19 cellular contexts compared by ENCODE assay signal in genomic region chr9:118606669-118607068, GRCh38.
DNase-seq lines count a peak whose midpoint lies in the region; ATAC-seq, FAIRE-seq and TF ChIP-seq lines count a peak whose summit lies in the region.
"Had no signal": no experiment of that assay in that cellular context is flagged by ENCODE, and none has a peak within 500 bp of the region (broad histone marks: within the 10 kb centered on the region; RNA-seq: fewer than 3 reads in every experiment).

No MANE protein-coding gene starts in this region.

- H4K8ac ChIP-seq in IMR-90 (ENCODE audit: low read depth in 2 of 2, low read length in 2 of 2), result no peak overlapping the region

- no peak overlapping the region for H3K14ac ChIP-seq in IMR-90 (replicated peaks; ENCODE audit: low read depth, low read length)

- H3K56ac ChIP-seq in IMR-90 (ENCODE audit: extremely low read depth, insufficient read depth, low read length), result no peak overlapping the region

- no peak overlapping the region for H3K4me3 Mint-ChIP-seq in CD8-positive, alpha-beta T cell
- H3K4me3 Mint-ChIP-seq: CD4-positive, CD25-positive, alpha-beta regulatory T cell; H9 had no signal

- H3K27me3 Mint-ChIP-seq in CD8-positive, alpha-beta T cell (ENCODE audit: low read depth), result no peaks in the 10 kb centered on the region
- H3K27me3 Mint-ChIP-seq: CD4-positive, CD25-positive, alpha-beta regulatory T cell had no signal

- H2BK120ac ChIP-seq in IMR-90 (ENCODE audit: low read depth, low read length), result no peak overlapping the region

- intact Hi-C loops in IMR-90 (cut with micrococcal nuclease), result no loop called here
- intact Hi-C loops in CD8-positive, alpha-beta T cell (cut with DNase I, micrococcal nuclease), result no loop called here

- no peaks in the 10 kb centered on the region for H4K20me1 ChIP-seq in IMR-90 (ENCODE audit: insufficient read depth, low read length)

- H3K4me2 ChIP-seq in IMR-90 (ENCODE audit: low read depth, low read length), result no peak overlapping the region

- TF ChIP-seq CTCF in IMR-90 (conservative IDR thresholded peaks at IDR 0.05; ENCODE audit: low read depth, low read length), result no peak
- TF ChIP-seq CTCF in CD8-positive, alpha-beta T cell (IDR thresholded peaks at IDR 0.05), result no peak

- no peak overlapping the region for H3K27ac Mint-ChIP-seq in CD8-positive, alpha-beta T cell
- H3K27ac Mint-ChIP-seq: CD4-positive, CD25-positive, alpha-beta regulatory T cell; H9 had no signal

- H3K36me3 Mint-ChIP-seq in CD8-positive, alpha-beta T cell, result no peaks in the 10 kb centered on the region
- H3K36me3 Mint-ChIP-seq: CD4-positive, CD25-positive, alpha-beta regulatory T cell had no signal

- H2BK20ac ChIP-seq in IMR-90 (ENCODE audit: low read depth, low read length), result no peak overlapping the region

- H4K5ac ChIP-seq in IMR-90 (ENCODE audit: low read depth, low read length), result no peak overlapping the region

- BruUV-seq in IMR-90 (replicated peaks; lab: Mats Ljungman, UMichigan), result no TSS peak

- H3K9me3 ChIP-seq in IMR-90 (ENCODE audit: control insufficient read depth, insufficient read depth, low read length) (peaks cover 2% of the 10 kb centered on the region; the same call in 1 of the 2 replicates), small intestine (ENCODE audit: control insufficient read depth, low read depth) (no peaks in the 10 kb centered on the region)
- H3K9me3 ChIP-seq in CD8-positive, alpha-beta T cell (ENCODE audit: low read length), result no peaks in the 10 kb centered on the region
- H3K9me3 ChIP-seq: BE2C, Caco-2 had no signal

- peaks cover 2% of the 10 kb centered on the region for H3K9me3 Mint-ChIP-seq in CD8-positive, alpha-beta T cell

- H4K91ac ChIP-seq in IMR-90 (ENCODE audit: insufficient read depth, low read depth, low read length), result no peak overlapping the region

- no peak overlapping the region for H3K23ac ChIP-seq in IMR-90 (ENCODE audit: low read depth, low read length)

- H3K4ac ChIP-seq in IMR-90 (ENCODE audit: low read depth, low read length), result no peak overlapping the region

- FAIRE-seq in A204.1 (lab: Jason Lieb, UNC) (peak; percentile 14), endometrium (lab: Jason Lieb, UNC) (peak; percentile 66), small intestine (lab: Jason Lieb, UNC) (peak; percentile 55)
- FAIRE-seq: HTR-8/SVneo had no signal

- H3K18ac ChIP-seq in IMR-90 (ENCODE audit: low read depth, low read length), result no peak overlapping the region

- no peak overlapping the region for H2AK9ac ChIP-seq in IMR-90 (replicated peaks; ENCODE audit: low read depth, low read length, poor library complexity)

- no peaks in the 10 kb centered on the region for H3K4me1 Mint-ChIP-seq in CD8-positive, alpha-beta T cell (ENCODE audit: low read depth)
- H3K4me1 Mint-ChIP-seq: CD4-positive, CD25-positive, alpha-beta regulatory T cell; H9 had no signal

- dilution Hi-C loops in IMR-90 (cut with HindIII; ENCODE audit: low sequenced_read_pairs, unreplicated experiment), result no loop called here

- H3K4me3 ChIP-seq in IMR-90 (ENCODE audit: insufficient read depth, low read depth, low read length), result no peak overlapping the region
- no peak overlapping the region for H3K4me3 ChIP-seq in small intestine (ENCODE audit: low read depth in 1 of 2, low read length in 2 of 2)
- no peak overlapping the region for H3K4me3 ChIP-seq in CD8-positive, alpha-beta T cell (ENCODE audit: low read depth, low read length)

- no peak overlapping the region for H2AFZ ChIP-seq in IMR-90 (replicated peaks; ENCODE audit: low read length, poor library complexity)

- POLR2A ChIA-PET in IMR-90 (lab: Charles Lee; ENCODE audit: unreplicated experiment), result no interaction called here
- POLR2A ChIA-PET in CD8-positive, alpha-beta T cell (lab: Charles Lee), result no interaction called here

- H3K27ac ChIP-seq in IMR-90 (ENCODE audit: insufficient read depth, low read length), result no peak overlapping the region
- no peak overlapping the region for H3K27ac ChIP-seq in small intestine (ENCODE audit: low read depth in 1 of 2, low read length in 1 of 2)
- no peak overlapping the region for H3K27ac ChIP-seq in CD8-positive, alpha-beta T cell (ENCODE audit: low read depth, low read length)

- in situ Hi-C loops in IMR-90 (cut with MboI; ENCODE audit: low sequenced_read_pairs), result no loop called here

- TF ChIP-seq RAD21 in IMR-90 (IDR thresholded peaks at IDR 0.05; ENCODE audit: low read length), result no peak

- WGBS in IMR-90 (ENCODE audit: extremely low coverage in 2 of 2, insufficient read length in 1 of 2), 2 experiments, result no CpG with 5 or more reads among the region's 2 CpGs
- 77 to 89% (median 82%) methylated on average over 2 of the region's 2 CpGs for WGBS in small intestine, 3 donors

- H3K36me3 ChIP-seq in IMR-90 (ENCODE audit: control insufficient read depth, insufficient read depth, low read length) (no peaks in the 10 kb centered on the region), small intestine (ENCODE audit: control insufficient read depth in 2 of 2, insufficient read depth in 2 of 2, low read length in 2 of 2) (no peaks in the 10 kb centered on the region)
- no peaks in the 10 kb centered on the region for H3K36me3 ChIP-seq in CD8-positive, alpha-beta T cell (ENCODE audit: insufficient read depth, low read length)
- H3K36me3 ChIP-seq: BE2C had no signal

- no peak for DNase-seq in IMR-90
- no peak for DNase-seq in small intestine
- DNase-seq in CD8-positive, alpha-beta T cell, result no peak
- DNase-seq in D341Med (ENCODE audit: low spot score), result no peak
- DNase-seq in activated CD4-positive, CD25-positive, alpha-beta regulatory T cell treated with anti-CD3 and anti-CD28 coated beads, Interleukin-2, amount 50 U/mL, for 72 hours, result no peak
- DNase-seq: 8988T; ACHN; BE2C; C1 segment of cervical spinal cord; Caco-2; CD4-positive, CD25-positive, alpha-beta regulatory T cell; DMS153; DMS79; GF-D8; GOT3; H9 had no signal

- no peak overlapping the region for H2BK5ac ChIP-seq in IMR-90 (ENCODE audit: low read depth, low read length, poor library complexity, severe bottlenecking)

- no peak overlapping the region for H2AK5ac ChIP-seq in IMR-90 (ENCODE audit: low read depth, low read length)

- H3K27me3 ChIP-seq in IMR-90 (ENCODE audit: control insufficient read depth, insufficient read depth, low read length), result no peaks in the 10 kb centered on the region
- H3K27me3 ChIP-seq in small intestine (ENCODE audit: control insufficient read depth in 2 of 2, insufficient read depth in 2 of 2, low read length in 2 of 2), result no peaks in the 10 kb centered on the region
- no peaks in the 10 kb centered on the region for H3K27me3 ChIP-seq in CD8-positive, alpha-beta T cell (ENCODE audit: insufficient read depth, low read length)
- H3K27me3 ChIP-seq: BE2C had no signal

- TF ChIP-seq POLR2A in IMR-90 (IDR thresholded peaks at IDR 0.05; ENCODE audit: low read depth, low read length), result no peak

- H3K79me1 ChIP-seq in IMR-90 (ENCODE audit: low read depth in 1 of 2, low read length in 2 of 2), result no peaks in the 10 kb centered on the region

- H3K4me1 ChIP-seq in IMR-90 (ENCODE audit: control insufficient read depth, insufficient read depth, low read length) (no peaks in the 10 kb centered on the region), small intestine (ENCODE audit: control insufficient read depth in 2 of 2, insufficient read depth in 1 of 2, low read depth in 1 of 2, low read length in 1 of 2) (no peaks in the 10 kb centered on the region)
- H3K4me1 ChIP-seq in CD8-positive, alpha-beta T cell (ENCODE audit: insufficient read depth, low read length), result no peaks in the 10 kb centered on the region
- H3K4me1 ChIP-seq: BE2C, Caco-2 had no signal

- no peaks in the 10 kb centered on the region for H3K9me1 ChIP-seq in IMR-90 (ENCODE audit: insufficient read depth, low read length)

- H2BK15ac ChIP-seq in IMR-90 (ENCODE audit: low read depth, low read length), result no peak overlapping the region

- CTCF ChIA-PET in IMR-90 (lab: Yijun Ruan, JAX), result no interaction called here
- CTCF ChIA-PET in CD8-positive, alpha-beta T cell (lab: Charles Lee), result no interaction called here

- H3K9ac ChIP-seq in IMR-90 (ENCODE audit: low read depth, low read length), result no peak overlapping the region

- ATAC-seq in IMR-90 (ENCODE audit: low read depth), result no peak
- ATAC-seq in CD8-positive, alpha-beta T cell, result no peak

TF ChIP-seq in IMR-90, 13 proteins besides CTCF, POLR2A, EP300 and RAD21:
- TF ChIP-seq NFE2L2 (IDR thresholded peaks at IDR 0.05; ENCODE audit: low read depth, low read length) (no peak), SMC3 (IDR thresholded peaks at IDR 0.05; ENCODE audit: low read depth, low read length) (no peak), ELK1 (IDR thresholded peaks at IDR 0.05; ENCODE audit: borderline replicate concordance, low read depth, low read length) (no peak), MAZ (IDR thresholded peaks at IDR 0.05; ENCODE audit: borderline replicate concordance, low read depth, low read length) (no peak), MAFK (IDR thresholded peaks at IDR 0.05; ENCODE audit: low read depth, low read length) (peak; percentile 97), MXI1 (IDR thresholded peaks at IDR 0.05; ENCODE audit: borderline replicate concordance, low read depth, low read length) (no peak), RFX5 (IDR thresholded peaks at IDR 0.05; ENCODE audit: low read depth, low read length) (no peak), FOS (IDR thresholded peaks at IDR 0.05; ENCODE audit: low read depth, low read length) (no peak)
